Comparison of ENCODE assay signal across 16 cellular contexts in the genomic region with DNA sequence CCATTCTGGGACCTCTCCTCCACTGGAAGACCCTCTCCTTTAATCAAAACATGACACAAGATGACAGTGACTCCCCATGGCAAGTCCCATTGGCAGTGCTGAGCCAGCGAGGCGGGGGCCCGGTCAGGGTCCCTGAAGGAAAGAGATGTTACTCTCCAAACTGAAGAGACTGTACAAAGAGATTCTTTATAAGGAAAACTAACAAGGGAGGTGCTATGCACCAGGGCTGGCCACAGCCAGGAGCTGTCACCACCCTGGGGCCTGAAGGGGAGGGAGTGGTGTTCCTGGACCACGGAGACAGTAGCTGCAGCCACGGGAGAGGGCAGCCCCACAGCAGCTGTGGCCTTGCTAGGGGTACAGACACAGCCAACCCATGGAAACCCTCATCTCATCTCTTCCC.
DNase-seq lines count a peak whose midpoint lies in the region; ATAC-seq and TF ChIP-seq lines count a peak whose summit lies in the region.
"Had no signal": no experiment of that assay in that cellular context is flagged by ENCODE, and none has a peak within 500 bp of the region (broad histone marks: within the 10 kb centered on the region; RNA-seq: fewer than 3 reads in every experiment).

No MANE protein-coding gene starts in this region.

- H3K27ac Mint-ChIP-seq in activated CD4-positive, alpha-beta T cell treated with anti-CD3 and anti-CD28 coated beads, Interleukin-2, amount 10 ng/mL, durations not matched to agents 24 days and 14 days: peak overlapping the region; percentile 99
- peak overlapping the region; percentile 95 for H3K27ac Mint-ChIP-seq in activated CD8-positive, alpha-beta T cell treated with anti-CD3 and anti-CD28 coated beads for 36 hours

- ATAC-seq in activated CD8-positive, alpha-beta T cell treated with anti-CD3 and anti-CD28 coated beads for 36 hours: no peak
- ATAC-seq in left cardiac atrium: peak; percentile 67 to 87
- ATAC-seq: A549, gastrocnemius medialis, upper lobe of right lung had no signal

- H3K79me2 ChIP-seq in Karpas-422 (ENCODE audit: low read length): no peaks in the 10 kb centered on the region

- peaks cover 4% of the 10 kb centered on the region for H3K9me3 Mint-ChIP-seq in activated CD4-positive, alpha-beta T cell treated with anti-CD3 and anti-CD28 coated beads, Interleukin-2, amount 10 ng/mL, durations not matched to agents 24 days and 14 days
- H3K9me3 Mint-ChIP-seq in activated CD8-positive, alpha-beta T cell treated with anti-CD3 and anti-CD28 coated beads for 36 hours: no peaks in the 10 kb centered on the region

- TF ChIP-seq CTCF in activated CD8-positive, alpha-beta T cell treated with anti-CD3 and anti-CD28 coated beads for 36 hours (IDR thresholded peaks at IDR 0.05): no peak

- no peaks in the 10 kb centered on the region for H3K36me3 ChIP-seq in Karpas-422 (ENCODE audit: insufficient read depth, low read length)
- H3K36me3 ChIP-seq: ascending aorta, gastrocnemius medialis, upper lobe of right lung had no signal

- POLR2A ChIA-PET in activated CD8-positive, alpha-beta T cell treated with anti-CD3 and anti-CD28 coated beads for 36 hours (lab: Charles Lee): interaction anchor here (0.9 to 4.5 kb wide), 5 partner anchors 12 to 70 kb away, joined by 3 to 25 read pairs (median 4); no protein-coding TSS in a partner anchor

- peaks cover 19% of the 10 kb centered on the region for H3K36me3 Mint-ChIP-seq in activated CD4-positive, alpha-beta T cell treated with anti-CD3 and anti-CD28 coated beads, Interleukin-2, amount 10 ng/mL, durations not matched to agents 24 days and 14 days (ENCODE audit: low read depth)
- peaks cover 2% of the 10 kb centered on the region for H3K36me3 Mint-ChIP-seq in activated CD8-positive, alpha-beta T cell treated with anti-CD3 and anti-CD28 coated beads for 36 hours (ENCODE audit: low read depth)

- no peak overlapping the region for H3K4me2 ChIP-seq in Karpas-422 (ENCODE audit: low read depth, low read length, poor library complexity, severe bottlenecking)
- H3K4me2 ChIP-seq: A549 had no signal

- H3K27me3 ChIP-seq in Karpas-422 (ENCODE audit: low read length): no peaks in the 10 kb centered on the region
- H3K27me3 ChIP-seq: ascending aorta, gastrocnemius medialis, upper lobe of right lung had no signal

- H3K9ac ChIP-seq in Karpas-422 (ENCODE audit: low read length): no peak overlapping the region

- H2AFZ ChIP-seq in Karpas-422 (ENCODE audit: low read length): no peak overlapping the region

- peak overlapping the region; percentile 69 for H3K4me3 Mint-ChIP-seq in activated CD4-positive, alpha-beta T cell treated with anti-CD3 and anti-CD28 coated beads, Interleukin-2, amount 10 ng/mL, durations not matched to agents 24 days and 14 days
- H3K4me3 Mint-ChIP-seq in activated CD8-positive, alpha-beta T cell treated with anti-CD3 and anti-CD28 coated beads for 36 hours: peak overlapping the region; percentile 38

- intact Hi-C loops in activated CD4-positive, alpha-beta T cell treated with anti-CD3 and anti-CD28 coated beads, Interleukin-2, amount 10 ng/mL, durations not matched to agents 24 days and 14 days (cut with micrococcal nuclease): loop anchor here (1.0 to 2.0 kb wide), 3 partner anchors 12 to 69 kb away; no protein-coding TSS in a partner anchor
- intact Hi-C loops in activated CD8-positive, alpha-beta T cell treated with anti-CD3 and anti-CD28 coated beads for 36 hours (cut with micrococcal nuclease): no loop called here
- intact Hi-C loops in left cardiac atrium (cut with DNase I): loop anchor here in 1 of 2 donors (5.0 to 10.0 kb wide), 3 partner anchors 50 to 483 kb away; no protein-coding TSS in a partner anchor

- no peaks in the 10 kb centered on the region for H3K27me3 Mint-ChIP-seq in activated CD4-positive, alpha-beta T cell treated with anti-CD3 and anti-CD28 coated beads, Interleukin-2, amount 10 ng/mL, durations not matched to agents 24 days and 14 days
- no peaks in the 10 kb centered on the region for H3K27me3 Mint-ChIP-seq in activated CD8-positive, alpha-beta T cell treated with anti-CD3 and anti-CD28 coated beads for 36 hours

- peak overlapping the region in 14 of 21 experiments; percentile 26 to 76 (median 56) for H3K27ac ChIP-seq in skin epidermis
- no peak overlapping the region for H3K27ac ChIP-seq in Karpas-422 (ENCODE audit: low read length)
- H3K27ac ChIP-seq: A549, upper lobe of right lung had no signal

- H3K4me3 ChIP-seq in skin epidermis: no peak overlapping the region
- no peak overlapping the region for H3K4me3 ChIP-seq in Karpas-422 (ENCODE audit: low read length)
- H3K4me3 ChIP-seq: A549, ascending aorta, gastrocnemius medialis, upper lobe of right lung had no signal

- peaks cover 26% of the 10 kb centered on the region; the same call in 1 of the 2 replicates for H4K20me1 ChIP-seq in Karpas-422 (ENCODE audit: insufficient read depth, low read depth, low read length)

- CTCF ChIA-PET in activated CD8-positive, alpha-beta T cell treated with anti-CD3 and anti-CD28 coated beads for 36 hours (lab: Charles Lee): interaction anchor here (0.7 to 1.8 kb wide), 3 partner anchors 12 to 175 kb away, joined by 3 to 10 read pairs (median 4); no protein-coding TSS in a partner anchor

- H3K9me2 ChIP-seq in Karpas-422 (replicated peaks; ENCODE audit: insufficient read depth, low read length): no peaks in the 10 kb centered on the region

- H3K9me3 ChIP-seq in Karpas-422 (ENCODE audit: low read length): no peaks in the 10 kb centered on the region
- H3K9me3 ChIP-seq: A549, ascending aorta, gastrocnemius medialis, upper lobe of right lung had no signal

- peaks cover 73% of the 10 kb centered on the region for H3K4me1 Mint-ChIP-seq in activated CD4-positive, alpha-beta T cell treated with anti-CD3 and anti-CD28 coated beads, Interleukin-2, amount 10 ng/mL, durations not matched to agents 24 days and 14 days
- peaks cover 66% of the 10 kb centered on the region for H3K4me1 Mint-ChIP-seq in activated CD8-positive, alpha-beta T cell treated with anti-CD3 and anti-CD28 coated beads for 36 hours (ENCODE audit: low read depth)

- H3K4me1 ChIP-seq in Karpas-422 (ENCODE audit: low read length): peaks cover 22% of the 10 kb centered on the region
- H3K4me1 ChIP-seq: A549 had no signal

- no peak for DNase-seq in activated CD4-positive, alpha-beta T cell treated with anti-CD3 and anti-CD28 coated beads, Interleukin-2, amount 10 ng/mL, durations not matched to agents 24 days and 14 days
- no peak for DNase-seq in activated CD4-positive, alpha-beta T cell treated with anti-CD3 and anti-CD28 coated beads for 4 hours
- DNase-seq in activated CD8-positive, alpha-beta T cell treated with anti-CD3 and anti-CD28 coated beads for 36 hours: no peak
- DNase-seq in left cardiac atrium: peak; percentile 54
- DNase-seq in NOMO-1 treated with DMSO at 0.1 percent for 48 hours (lab: John Stamatoyannopoulos, UW; ENCODE audit: unreplicated experiment): no peak
- no peak for DNase-seq in Karpas-422
- DNase-seq in pons (ENCODE audit: low spot score): no peak
- DNase-seq: DMS53; effector CD8-positive, alpha-beta T cell; gastrocnemius medialis; kidney; SW 1271; upper lobe of right lung had no signal
